In genomic region chr14:89299587-89299986, GRCh38 we compare ENCODE assay signal across 2 cellular contexts.
TF ChIP-seq lines count a peak whose summit lies in the region.

No MANE protein-coding gene starts in this region.

TF ChIP-seq in HepG2, 621 proteins besides CTCF, POLR2A, EP300 and RAD21:
- TF ChIP-seq RARG (CRISPR knock-in tag; IDR thresholded peaks at IDR 0.05; ENCODE audit: low read depth) (no peak), RBM22 (optimal IDR thresholded peaks at IDR 0.05; ENCODE audit: low read length) (peak; percentile 64)

TF ChIP-seq in H1, 55 proteins besides CTCF, POLR2A, EP300 and RAD21:
- TF ChIP-seq TAF1 (IDR thresholded peaks at IDR 0.05; ENCODE audit: low read depth, low read length) (no peak), POLR2AphosphoS5 (IDR thresholded peaks at IDR 0.05; ENCODE audit: low read depth, low read length) (no peak), ASH2L (IDR thresholded peaks at IDR 0.05; ENCODE audit: low read length) (no peak), TCF12 (IDR thresholded peaks at IDR 0.05; ENCODE audit: low read depth, low read length) (no peak), ATF3 (IDR thresholded peaks at IDR 0.05; ENCODE audit: insufficient read depth, low read depth, low read length) (no peak), TEAD4 (IDR thresholded peaks at IDR 0.05; ENCODE audit: low read depth, low read length) (no peak), SUZ12 (IDR thresholded peaks at IDR 0.05; ENCODE audit: low read length) (no peak), TAF7 (optimal IDR thresholded peaks at IDR 0.05; ENCODE audit: borderline replicate concordance, low read depth, low read length) (no peak), NRF1 (IDR thresholded peaks at IDR 0.05; ENCODE audit: low read depth, low read length) (no peak), CHD1 (IDR thresholded peaks at IDR 0.05; ENCODE audit: low read depth, low read length) (no peak)
TF ChIP-seq in H1: peak in this region for 0.
